12 cellular contexts compared by ENCODE assay signal in genomic region chr21:15050588-15051377, GRCh38. TPM values are rescaled to one million over a fixed set of nuclear protein-coding genes. Genes with fewer than 3 reads are reported as not detected.
DNase-seq lines count a peak whose midpoint lies in the region; TF ChIP-seq lines count a peak whose summit lies in the region.
"Had no signal": no experiment of that assay in that cellular context is flagged by ENCODE, and none has a peak within 500 bp of the region (broad histone marks: within the 10 kb centered on the region; RNA-seq: fewer than 3 reads in every experiment).

No MANE protein-coding gene starts in this region.

- POLR2A ChIA-PET in A673 (lab: Charles Lee; ENCODE audit: low non-redundant PET) = no interaction called here

- no TSS peak for BruUV-seq in A673 (replicated peaks; lab: Mats Ljungman, UMichigan)

- no peak overlapping the region for H2BK120ac ChIP-seq in trophoblast cell (ENCODE audit: insufficient read depth, low read length, poor library complexity)

- CTCF ChIA-PET in A673 (lab: Charles Lee) = no interaction called here

- peaks cover 12% of the 10 kb centered on the region for H3K79me2 ChIP-seq in trophoblast cell (ENCODE audit: control insufficient read depth, insufficient read depth, low read length, poor library complexity)

- peaks cover 2% of the 10 kb centered on the region for H3K9me3 Mint-ChIP-seq in glutamatergic neuron (ENCODE audit: unreplicated experiment)

- no peak overlapping the region for H3K23ac ChIP-seq in trophoblast cell (ENCODE audit: low read length)

- H3K36me3 Mint-ChIP-seq in glutamatergic neuron (ENCODE audit: unreplicated experiment) = peaks cover 5% of the 10 kb centered on the region

- DNase-seq in NCI-H748 (lab: John Stamatoyannopoulos, UW; ENCODE audit: unreplicated experiment) (peak; percentile 93), glutamatergic neuron (no peak), trophoblast cell (no peak), NCI-H226 (no peak), NAMALWA (ENCODE audit: low spot score) (no peak), A673 (ENCODE audit: low spot score) (no peak)
- DNase-seq in stimulated activated CD4-positive, alpha-beta T cell treated with anti-CD3 and anti-CD28 coated beads, Interleukin-2, amount 100 ng/mL, for 24 hours = no peak
- DNase-seq: left ventricle myocardium superior, NCI-H187 treated with DMSO at 0.1 percent for 48 hours, Peyer's patch, retina had no signal

- H3K4me3 Mint-ChIP-seq in glutamatergic neuron (ENCODE audit: unreplicated experiment) = peak overlapping the region; percentile 55

- H3K4me3 ChIP-seq in GM08714 (ENCODE audit: low read length) (peak overlapping the region; percentile 48), trophoblast cell (ENCODE audit: low read depth, low read length) (no peak overlapping the region), A673 (ENCODE audit: low read depth, low read length, poor library complexity, severe bottlenecking) (no peak overlapping the region)

- H3K27me3 ChIP-seq in trophoblast cell (ENCODE audit: insufficient read depth, low read length) = no peaks in the 10 kb centered on the region
- no peaks in the 10 kb centered on the region for H3K27me3 ChIP-seq in A673 (replicated peaks; ENCODE audit: insufficient read depth, low read depth, low read length, poor library complexity)
- H3K27me3 ChIP-seq: Peyer's patch had no signal

- H4K8ac ChIP-seq in trophoblast cell (ENCODE audit: low read depth, low read length) = no peak overlapping the region

- no peak overlapping the region for H3K9ac ChIP-seq in trophoblast cell (ENCODE audit: low read length)

- no peak for TF ChIP-seq CTCF in glutamatergic neuron (IDR thresholded peaks at IDR 0.05; ENCODE audit: partially characterized antibody, unreplicated experiment)
- no peak for TF ChIP-seq CTCF in A673 (conservative IDR thresholded peaks at IDR 0.05; ENCODE audit: low read depth, low read length)

- H3K4me2 ChIP-seq in trophoblast cell (ENCODE audit: low read length) = peak overlapping the region; percentile 4

- H3K9me3 ChIP-seq in trophoblast cell (ENCODE audit: insufficient read depth, low read depth, low read length) (no peaks in the 10 kb centered on the region), A673 (ENCODE audit: low read depth, low read length, poor library complexity, severe bottlenecking) (peaks cover 10% of the 10 kb centered on the region)
- H3K9me3 ChIP-seq: Peyer's patch had no signal

- peaks cover 3% of the 10 kb centered on the region for H3K27me3 Mint-ChIP-seq in glutamatergic neuron (ENCODE audit: unreplicated experiment)

- H3K4ac ChIP-seq in trophoblast cell (ENCODE audit: low read depth, low read length) = peak overlapping the region; percentile 95

- no peak overlapping the region for H2AK5ac ChIP-seq in trophoblast cell (ENCODE audit: low read length)

- H3K27ac ChIP-seq in trophoblast cell (ENCODE audit: low read depth, low read length) (no peak overlapping the region), A673 (ENCODE audit: low read depth, low read length, poor library complexity, severe bottlenecking) (no peak overlapping the region)

- no peak overlapping the region for H4K91ac ChIP-seq in trophoblast cell (ENCODE audit: low read depth, low read length)

- H3K79me1 ChIP-seq in trophoblast cell (ENCODE audit: low read length) = no peaks in the 10 kb centered on the region

- H3K18ac ChIP-seq in trophoblast cell (ENCODE audit: low read length) = no peak overlapping the region

- WGBS in trophoblast cell (ENCODE audit: extremely low coverage, insufficient coverage, insufficient read length) = no CpG with 5 or more reads among the region's 11 CpGs

- H3K36me3 ChIP-seq in trophoblast cell (ENCODE audit: control insufficient read depth in 1 of 2, insufficient read depth in 2 of 2, low read length in 2 of 2) (no peaks in the 10 kb centered on the region), A673 (ENCODE audit: insufficient read depth, low read length, poor library complexity, severe bottlenecking) (no peaks in the 10 kb centered on the region)
- H3K36me3 ChIP-seq: Peyer's patch had no signal

- H3K27ac Mint-ChIP-seq in glutamatergic neuron (ENCODE audit: unreplicated experiment) = peak overlapping the region; percentile 80

- H2AFZ ChIP-seq in trophoblast cell (ENCODE audit: insufficient read depth, low read length, poor library complexity) = no peak overlapping the region

- intact Hi-C loops in A673 (cut with micrococcal nuclease; ENCODE audit: unreplicated experiment) = no loop called here

- peaks cover 43% of the 10 kb centered on the region for H3K4me1 Mint-ChIP-seq in glutamatergic neuron (ENCODE audit: low read depth, unreplicated experiment)

- H3K4me1 ChIP-seq in trophoblast cell (ENCODE audit: control insufficient read depth in 1 of 2, insufficient read depth in 2 of 2, low read length in 2 of 2) = peaks cover 2 to 5% of the 10 kb centered on the region in 2 experiments
- peaks cover 38% of the 10 kb centered on the region for H3K4me1 ChIP-seq in A673 (ENCODE audit: insufficient read depth, low read length, poor library complexity, severe bottlenecking)

- H2BK5ac ChIP-seq in trophoblast cell (ENCODE audit: low read depth, low read length, poor library complexity) = no peak overlapping the region

- no peak overlapping the region for H4K12ac ChIP-seq in trophoblast cell (ENCODE audit: low read depth, low read length)

- H3K14ac ChIP-seq in trophoblast cell (ENCODE audit: low read length) = no peak overlapping the region

- no peak overlapping the region for H2BK12ac ChIP-seq in trophoblast cell (ENCODE audit: low read length)

RNA-seq across cellular contexts. Expression of gene NRIP1, which starts 14.0 kb away (rescaled TPM):
- total RNA-seq in glutamatergic neuron (ENCODE audit: unreplicated experiment) (51.5 TPM), A673 (2021) (14.6 and 15.4 TPM in 2 replicates)
- polyA plus RNA-seq in trophoblast cell (2013) = 19.8 and 20.8 TPM in 2 replicates
